23 cellular contexts compared by ENCODE assay signal in genomic region chr21:45942755-45943629, GRCh38. TPM values are rescaled to one million over a fixed set of nuclear protein-coding genes. Genes with fewer than 3 reads are reported as not detected.
DNase-seq lines count a peak whose midpoint lies in the region; ATAC-seq and TF ChIP-seq lines count a peak whose summit lies in the region.
"Had no signal": no experiment of that assay in that cellular context is flagged by ENCODE, and none has a peak within 500 bp of the region (broad histone marks: within the 10 kb centered on the region; RNA-seq: fewer than 3 reads in every experiment).

No MANE protein-coding gene starts in this region.

- TF ChIP-seq CTCF in RWPE2 (IDR thresholded peaks at IDR 0.05; ENCODE audit: poor library complexity, severe bottlenecking): no peak
- no peak for TF ChIP-seq CTCF in left lung (IDR thresholded peaks at IDR 0.05)

- H3K36me3 ChIP-seq in BLaER1 (no peaks in the 10 kb centered on the region), RWPE2 (ENCODE audit: low read depth) (no peaks in the 10 kb centered on the region), left lung (no peaks in the 10 kb centered on the region)
- no peaks in the 10 kb centered on the region for H3K36me3 ChIP-seq in BLaER1 treated with 17β-estradiol and CSF1 and Interleukin-3, amounts not matched to agents 10 nM and 100 nM
- H3K36me3 ChIP-seq: Peyer's patch had no signal

- H3K27me3 ChIP-seq in BLaER1: no peaks in the 10 kb centered on the region
- H3K27me3 ChIP-seq in BLaER1 treated with 17β-estradiol and CSF1 and Interleukin-3, amounts not matched to agents 10 nM and 100 nM: peaks cover 0 to 8% (median 0%) of the 10 kb centered on the region in 11 experiments; a peak in 3 of 22 replicates
- H3K27me3 ChIP-seq in RWPE2 (ENCODE audit: insufficient read depth, poor library complexity, severe bottlenecking): no peaks in the 10 kb centered on the region
- peaks cover 0 to 4% of the 10 kb centered on the region in 2 donors for H3K27me3 ChIP-seq in left lung
- H3K27me3 ChIP-seq: Peyer's patch had no signal

- no peak overlapping the region for H3K9ac ChIP-seq in BLaER1
- H3K9ac ChIP-seq in BLaER1 treated with 17β-estradiol and CSF1 and Interleukin-3, amounts not matched to agents 10 nM and 100 nM: peak overlapping the region in 1 of 11 experiments; percentile 34; a peak in 1 of 22 replicates

- H3K4me1 ChIP-seq in BLaER1 (peaks cover 63% of the 10 kb centered on the region), RWPE2 (ENCODE audit: insufficient read depth, poor library complexity, severe bottlenecking) (no peaks in the 10 kb centered on the region), left lung (no peaks in the 10 kb centered on the region)
- peaks cover 12 to 68% (median 53%) of the 10 kb centered on the region in 10 experiments for H3K4me1 ChIP-seq in BLaER1 treated with 17β-estradiol and CSF1 and Interleukin-3, amounts not matched to agents 10 nM and 100 nM
- H3K4me1 ChIP-seq: Peyer's patch had no signal

- no peak for DNase-seq in RWPE2 (ENCODE audit: low spot score)
- DNase-seq in left lung: peak; percentile 13 to 47
- DNase-seq in AML-193 (lab: John Stamatoyannopoulos, UW): no peak
- no peak for DNase-seq in GM03348 (ENCODE audit: low spot score)
- no peak for DNase-seq in NCI-H2107 (lab: John Stamatoyannopoulos, UW)
- DNase-seq: C1 segment of cervical spinal cord; Calu3; CD8-positive, alpha-beta memory T cell; DMS53; GDM1; KBM-7; MM.1S; NCI-H1092; NCI-H1436 treated with DMSO at 0.1 percent for 48 hours; NCI-H1930; NCI-H226; NCI-H510A treated with DMSO at 0.1 percent for 48 hours; NCI-H748 treated with DMSO at 0.1 percent for 48 hours; Peyer's patch had no signal

- H3K9me3 ChIP-seq in BLaER1 (peaks cover 8% of the 10 kb centered on the region; the same call in 1 of the 2 replicates), RWPE2 (ENCODE audit: severe bottlenecking) (no peaks in the 10 kb centered on the region), left lung (no peaks in the 10 kb centered on the region)
- peaks cover 0 to 16% (median 8%) of the 10 kb centered on the region in 11 experiments; a peak in 10 of 22 replicates for H3K9me3 ChIP-seq in BLaER1 treated with 17β-estradiol and CSF1 and Interleukin-3, amounts not matched to agents 10 nM and 100 nM (replicated peaks in 1 of 11)
- H3K9me3 ChIP-seq: Peyer's patch had no signal

- H4K20me1 ChIP-seq in BLaER1: peaks cover 9% of the 10 kb centered on the region; the same call in 1 of the 2 replicates
- peaks cover 0 to 25% (median 9%) of the 10 kb centered on the region in 11 experiments; a peak in 10 of 22 replicates for H4K20me1 ChIP-seq in BLaER1 treated with 17β-estradiol and CSF1 and Interleukin-3, amounts not matched to agents 10 nM and 100 nM

- H3K27ac ChIP-seq in BLaER1 (no peak overlapping the region), RWPE2 (ENCODE audit: poor library complexity, severe bottlenecking) (no peak overlapping the region), left lung (no peak overlapping the region)
- no peak overlapping the region for H3K27ac ChIP-seq in BLaER1 treated with 17β-estradiol and CSF1 and Interleukin-3, amounts not matched to agents 10 nM and 100 nM
- H3K27ac ChIP-seq: Peyer's patch had no signal

- intact Hi-C loops in left lung (cut with DNase I): no loop called here

- peak overlapping the region; percentile 89 for H3K4me2 ChIP-seq in BLaER1
- H3K4me2 ChIP-seq in BLaER1 treated with 17β-estradiol and CSF1 and Interleukin-3, amounts not matched to agents 10 nM and 100 nM: peak overlapping the region in 7 of 11 experiments; percentile 45 to 93 (median 88); a peak in 12 of 22 replicates

- no peak overlapping the region for H3K4me3 ChIP-seq in BLaER1
- no peak overlapping the region for H3K4me3 ChIP-seq in BLaER1 treated with 17β-estradiol and CSF1 and Interleukin-3, amounts not matched to agents 10 nM and 100 nM
- H3K4me3 ChIP-seq in RWPE2 (ENCODE audit: severe bottlenecking): no peak overlapping the region
- H3K4me3 ChIP-seq in left lung: no peak overlapping the region
- H3K4me3 ChIP-seq: Peyer's patch had no signal

- peak; percentile 46; the same call in 1 of the 3 replicates for ATAC-seq in RWPE2 (ENCODE audit: low read depth)
- ATAC-seq in left lung: no peak
- no peak for ATAC-seq in HG03139 (IDR thresholded peaks at IDR 0.05; ENCODE audit: unreplicated experiment)
- ATAC-seq: HepG2 had no signal

RNA-seq across cellular contexts. Expression of gene COL6A1, which starts 38.6 kb away (rescaled TPM):
- 100 to 1,000 TPM; 272 to 322 TPM for total RNA-seq in left lung

Comparison
In these comparisons a context has a peak if more than half of its experiments do, and no peak if none do; other contexts are left out.
1. DNase-seq: peak in left lung (2 of 2); none in RWPE2 (single experiment), AML-193 (0 of 2), GM03348 (single experiment) and NCI-H2107 (single experiment).